ENCODE assay signal across 13 cellular contexts in the genomic region with DNA sequence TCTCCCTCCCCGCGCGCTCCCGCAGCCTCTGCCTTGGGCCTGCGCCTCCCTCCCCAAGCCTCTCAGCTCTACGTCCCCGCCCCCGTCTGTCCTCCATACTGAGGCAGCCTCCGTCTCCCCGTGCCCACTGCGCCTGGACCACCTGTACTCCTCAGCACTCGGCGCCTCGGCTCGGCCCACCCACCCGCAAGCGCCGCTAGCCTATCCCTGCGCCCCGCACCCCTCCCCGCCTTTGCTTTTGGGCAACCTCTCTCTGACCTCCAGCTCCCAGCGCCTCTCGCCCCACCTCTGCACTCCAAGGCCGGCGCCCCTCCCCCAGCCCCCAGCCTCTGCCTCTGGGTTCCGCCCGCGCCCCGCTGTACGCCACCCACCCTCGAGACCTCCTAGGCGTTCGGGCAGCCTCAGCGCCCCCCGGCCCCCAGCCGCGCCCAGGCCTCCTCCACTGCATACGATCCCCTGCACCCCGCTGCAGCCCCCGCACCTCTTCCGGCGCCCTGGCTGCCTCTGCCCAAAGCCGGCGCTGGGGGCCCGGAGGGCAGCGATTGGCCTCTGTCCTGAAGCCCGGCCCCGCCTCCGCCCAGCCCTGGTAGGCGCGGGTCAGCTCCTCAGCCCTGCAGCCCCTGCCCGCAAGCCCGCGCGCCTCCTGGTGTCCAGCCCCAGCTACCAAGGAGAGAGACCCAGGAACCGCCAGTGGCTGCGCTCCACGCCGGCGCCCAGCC.
DNase-seq lines count a peak whose midpoint lies in the region; ATAC-seq and TF ChIP-seq lines count a peak whose summit lies in the region.
"Had no signal": no experiment of that assay in that cellular context is flagged by ENCODE, and none has a peak within 500 bp of the region (broad histone marks: within the 10 kb centered on the region; RNA-seq: fewer than 3 reads in every experiment).

No MANE protein-coding gene starts in this region.

- TF ChIP-seq CTCF in 22Rv1 (IDR thresholded peaks at IDR 0.05) (peak; percentile 54), epithelial cell of esophagus (IDR thresholded peaks at IDR 0.05; ENCODE audit: insufficient read depth, low read depth, low read length, missing control alignments) (peak; percentile 9)

- no peaks in the 10 kb centered on the region for H3K36me3 ChIP-seq in MG63
- H3K36me3 ChIP-seq: gastrocnemius medialis had no signal

- H3K9me3 ChIP-seq in MG63 = no peaks in the 10 kb centered on the region
- H3K9me3 ChIP-seq: gastrocnemius medialis had no signal

- H3K4me1 Mint-ChIP-seq in naive thymus-derived CD8-positive, alpha-beta T cell = peaks cover 0 to 28% (median 10%) of the 10 kb centered on the region in 4 donors

- peaks cover 0 to 10% (median 3%) of the 10 kb centered on the region in 5 donors for H3K27me3 Mint-ChIP-seq in naive thymus-derived CD8-positive, alpha-beta T cell
- H3K27me3 Mint-ChIP-seq: type B pancreatic cell had no signal

- peak overlapping the region in 1 of 10 donors; percentile 9 for H3K27ac Mint-ChIP-seq in naive thymus-derived CD8-positive, alpha-beta T cell
- H3K27ac Mint-ChIP-seq: type B pancreatic cell had no signal

- peak; percentile 21 to 35 for ATAC-seq in naive thymus-derived CD8-positive, alpha-beta T cell
- no peak for ATAC-seq in HG02840 (IDR thresholded peaks at IDR 0.05; ENCODE audit: low FRiP score, unreplicated experiment)
- no peak for ATAC-seq in GM18873 (IDR thresholded peaks at IDR 0.05; ENCODE audit: low FRiP score, unreplicated experiment)
- no peak for ATAC-seq in HG03432 (IDR thresholded peaks at IDR 0.05; ENCODE audit: unreplicated experiment)
- ATAC-seq: gastrocnemius medialis had no signal

- H3K4me3 ChIP-seq in MG63 (peak overlapping the region; percentile 38), epithelial cell of esophagus (ENCODE audit: low read length) (peak overlapping the region; percentile 43)
- H3K4me3 ChIP-seq: lung had no signal

- peak; percentile 67 for DNase-seq in MG63
- DNase-seq in epithelial cell of esophagus (ENCODE audit: low read depth) = peak; percentile 45
- DNase-seq in naive thymus-derived CD8-positive, alpha-beta T cell = peak in 1 of 10 donors; percentile 3
- DNase-seq in NCI-H128 (lab: John Stamatoyannopoulos, UW; ENCODE audit: unreplicated experiment) = no peak
- DNase-seq: activated CD4-positive, alpha-beta T cell treated with anti-CD3 and anti-CD28 coated beads for 4 hours; NCI-H69 had no signal

- H3K4me3 Mint-ChIP-seq in naive thymus-derived CD8-positive, alpha-beta T cell = peak overlapping the region in 6 of 10 donors; percentile 53 to 74 (median 63)
- H3K4me3 Mint-ChIP-seq: type B pancreatic cell had no signal

- H3K36me3 Mint-ChIP-seq in naive thymus-derived CD8-positive, alpha-beta T cell = no peaks in the 10 kb centered on the region
- H3K36me3 Mint-ChIP-seq: type B pancreatic cell had no signal

- POLR2A ChIA-PET in naive thymus-derived CD8-positive, alpha-beta T cell (lab: Charles Lee) = interaction anchor here (0.6 kb wide), 1 partner anchor 1282 kb away, joined by 7 read pairs; no protein-coding TSS in a partner anchor

- H3K9me3 Mint-ChIP-seq in naive thymus-derived CD8-positive, alpha-beta T cell = peaks cover 0 to 3% (median 0%) of the 10 kb centered on the region in 9 donors
- H3K9me3 Mint-ChIP-seq: type B pancreatic cell had no signal

- no peak overlapping the region for H3K27ac ChIP-seq in 22Rv1
- H3K27ac ChIP-seq: gastrocnemius medialis had no signal

- H3K27me3 ChIP-seq in MG63 = no peaks in the 10 kb centered on the region
- H3K27me3 ChIP-seq: gastrocnemius medialis had no signal

Comparison
In these comparisons a context has a peak if more than half of its experiments do, and no peak if none do; other contexts are left out.
1. ATAC-seq: peak in naive thymus-derived CD8-positive, alpha-beta T cell (2 of 2); none in HG02840 (single experiment), GM18873 (single experiment) and HG03432 (single experiment).